22 cellular contexts compared by ENCODE assay signal in genomic region chr12:111224196-111225066, GRCh38.
A peak's percentile ranks its signal among the peaks of the same experiment; 100 is the strongest.
DNase-seq lines count a peak whose midpoint lies in the region; ATAC-seq and TF ChIP-seq lines count a peak whose summit lies in the region.
"Had no signal": no experiment of that assay in that cellular context is flagged by ENCODE, and none has a peak within 500 bp of the region (broad histone marks: within the 10 kb centered on the region; RNA-seq: fewer than 3 reads in every experiment).

No MANE protein-coding gene starts in this region.

- H3K4me1 ChIP-seq in right atrium auricular region (no peaks in the 10 kb centered on the region), tibial nerve (no peaks in the 10 kb centered on the region)
- H3K4me1 ChIP-seq: parathyroid adenoma, Peyer's patch, right lobe of liver had no signal

- 29 to 30% methylated on average over 14 of the region's 14 CpGs for WGBS in tibial nerve, 2 donors

- H3K9me3 Mint-ChIP-seq in activated CD4-positive, alpha-beta T cell treated with anti-CD3 and anti-CD28 coated beads, Interleukin-2, amount 10 ng/mL, durations not matched to agents 7 days and 5 days = no peaks in the 10 kb centered on the region
- no peaks in the 10 kb centered on the region for H3K9me3 Mint-ChIP-seq in activated CD4-positive, alpha-beta T cell treated with anti-CD3 and anti-CD28 coated beads, Interleukin-2, amount 10 ng/mL, durations not matched to agents 24 days and 14 days
- no peaks in the 10 kb centered on the region for H3K9me3 Mint-ChIP-seq in central memory CD8-positive, alpha-beta T cell
- H3K9me3 Mint-ChIP-seq in HFFc6 = no peaks in the 10 kb centered on the region
- H3K9me3 Mint-ChIP-seq: activated T-helper 1 cell treated with anti-CD3 and anti-CD28 coated beads, Interleukin-12 subunit alpha, Interleukin-12 subunit beta, Interleukin-2, Interleukin-4 antibody, amounts not matched to agents 30 ng/mL and 10 ng/mL and 1 ng/mL, durations not matched to agents 14 hours and 24 hours and 36 hours; nephron had no signal

- POLR2A ChIA-PET in activated CD4-positive, alpha-beta T cell treated with anti-CD3 and anti-CD28 coated beads, Interleukin-2, amount 10 ng/mL, durations not matched to agents 7 days and 5 days (lab: Charles Lee) = no interaction called here

- ATAC-seq in central memory CD8-positive, alpha-beta T cell (replicated peaks; ENCODE audit: extremely low read depth, poor library complexity, severe bottlenecking) = no peak
- ATAC-seq: activated CD8-positive, alpha-beta memory T cell treated with anti-CD3 and anti-CD28 coated beads, Interleukin-2, amount 10 ng/mL, durations not matched to agents 7 days and 5 days; left colon had no signal

- H3K27ac ChIP-seq in right atrium auricular region = no peak overlapping the region
- H3K27ac ChIP-seq in tibial nerve = no peak overlapping the region
- H3K27ac ChIP-seq: C4-2B, parathyroid adenoma, Peyer's patch, right lobe of liver had no signal

- TF ChIP-seq CTCF in right atrium auricular region (IDR thresholded peaks at IDR 0.05) = no peak
- no peak for TF ChIP-seq CTCF in HFFc6 (IDR thresholded peaks at IDR 0.05)
- TF ChIP-seq CTCF in tibial nerve (IDR thresholded peaks at IDR 0.05) = no peak

- H3K36me3 ChIP-seq in right atrium auricular region = no peaks in the 10 kb centered on the region
- H3K36me3 ChIP-seq in tibial nerve = no peaks in the 10 kb centered on the region
- H3K36me3 ChIP-seq: Peyer's patch had no signal

- TF ChIP-seq EP300 in tibial nerve (IDR thresholded peaks at IDR 0.05) = no peak

- H3K9me3 ChIP-seq in right atrium auricular region = no peaks in the 10 kb centered on the region
- H3K9me3 ChIP-seq in tibial nerve = no peaks in the 10 kb centered on the region
- H3K9me3 ChIP-seq: Peyer's patch, right lobe of liver had no signal

- H3K4me3 Mint-ChIP-seq in activated CD4-positive, alpha-beta T cell treated with anti-CD3 and anti-CD28 coated beads, Interleukin-2, amount 10 ng/mL, durations not matched to agents 7 days and 5 days = no peak overlapping the region
- H3K4me3 Mint-ChIP-seq in activated CD4-positive, alpha-beta T cell treated with anti-CD3 and anti-CD28 coated beads, Interleukin-2, amount 10 ng/mL, durations not matched to agents 24 days and 14 days = no peak overlapping the region
- H3K4me3 Mint-ChIP-seq in central memory CD8-positive, alpha-beta T cell = no peak overlapping the region
- H3K4me3 Mint-ChIP-seq in HFFc6 = no peak overlapping the region
- H3K4me3 Mint-ChIP-seq: activated CD8-positive, alpha-beta memory T cell treated with anti-CD3 and anti-CD28 coated beads, Interleukin-2, amount 10 ng/mL, durations not matched to agents 7 days and 5 days; activated naive CD8-positive, alpha-beta T cell; activated T-helper 1 cell treated with anti-CD3 and anti-CD28 coated beads, Interleukin-12 subunit alpha, Interleukin-12 subunit beta, Interleukin-2, Interleukin-4 antibody, amounts not matched to agents 30 ng/mL and 10 ng/mL and 1 ng/mL, durations not matched to agents 14 hours and 24 hours and 36 hours; nephron had no signal

- peaks cover 9% of the 10 kb centered on the region for H3K4me1 Mint-ChIP-seq in activated CD4-positive, alpha-beta T cell treated with anti-CD3 and anti-CD28 coated beads, Interleukin-2, amount 10 ng/mL, durations not matched to agents 7 days and 5 days
- peaks cover 4% of the 10 kb centered on the region for H3K4me1 Mint-ChIP-seq in activated CD4-positive, alpha-beta T cell treated with anti-CD3 and anti-CD28 coated beads, Interleukin-2, amount 10 ng/mL, durations not matched to agents 24 days and 14 days
- H3K4me1 Mint-ChIP-seq in central memory CD8-positive, alpha-beta T cell = no peaks in the 10 kb centered on the region
- no peaks in the 10 kb centered on the region for H3K4me1 Mint-ChIP-seq in HFFc6 (ENCODE audit: low read depth)
- H3K4me1 Mint-ChIP-seq: nephron had no signal

- peak overlapping the region; percentile 62 for H3K27ac Mint-ChIP-seq in activated CD4-positive, alpha-beta T cell treated with anti-CD3 and anti-CD28 coated beads, Interleukin-2, amount 10 ng/mL, durations not matched to agents 7 days and 5 days
- H3K27ac Mint-ChIP-seq in activated CD4-positive, alpha-beta T cell treated with anti-CD3 and anti-CD28 coated beads, Interleukin-2, amount 10 ng/mL, durations not matched to agents 24 days and 14 days = no peak overlapping the region
- H3K27ac Mint-ChIP-seq in central memory CD8-positive, alpha-beta T cell (ENCODE audit: low read depth) = peak overlapping the region; percentile 59
- no peak overlapping the region for H3K27ac Mint-ChIP-seq in HFFc6
- H3K27ac Mint-ChIP-seq: activated CD8-positive, alpha-beta memory T cell treated with anti-CD3 and anti-CD28 coated beads, Interleukin-2, amount 10 ng/mL, durations not matched to agents 7 days and 5 days; activated naive CD8-positive, alpha-beta T cell; activated T-helper 1 cell treated with anti-CD3 and anti-CD28 coated beads, Interleukin-12 subunit alpha, Interleukin-12 subunit beta, Interleukin-2, Interleukin-4 antibody, amounts not matched to agents 30 ng/mL and 10 ng/mL and 1 ng/mL, durations not matched to agents 14 hours and 24 hours and 36 hours; nephron had no signal

- no peaks in the 10 kb centered on the region for H3K27me3 ChIP-seq in right atrium auricular region
- H3K27me3 ChIP-seq in tibial nerve = no peaks in the 10 kb centered on the region
- H3K27me3 ChIP-seq: Peyer's patch, right lobe of liver had no signal

- no peaks in the 10 kb centered on the region for H3K36me3 Mint-ChIP-seq in activated CD4-positive, alpha-beta T cell treated with anti-CD3 and anti-CD28 coated beads, Interleukin-2, amount 10 ng/mL, durations not matched to agents 7 days and 5 days (ENCODE audit: low read depth)
- H3K36me3 Mint-ChIP-seq in activated CD4-positive, alpha-beta T cell treated with anti-CD3 and anti-CD28 coated beads, Interleukin-2, amount 10 ng/mL, durations not matched to agents 24 days and 14 days (ENCODE audit: low read depth) = no peaks in the 10 kb centered on the region
- peaks cover 2% of the 10 kb centered on the region for H3K36me3 Mint-ChIP-seq in central memory CD8-positive, alpha-beta T cell (ENCODE audit: insufficient read depth)
- no peaks in the 10 kb centered on the region for H3K36me3 Mint-ChIP-seq in HFFc6 (ENCODE audit: low read depth)
- H3K36me3 Mint-ChIP-seq: activated CD8-positive, alpha-beta memory T cell treated with anti-CD3 and anti-CD28 coated beads, Interleukin-2, amount 10 ng/mL, durations not matched to agents 7 days and 5 days; activated naive CD8-positive, alpha-beta T cell had no signal

- no peak for TF ChIP-seq POLR2A in tibial nerve (IDR thresholded peaks at IDR 0.05)

- no peak overlapping the region for H3K4me3 ChIP-seq in right atrium auricular region
- H3K4me3 ChIP-seq in tibial nerve = no peak overlapping the region
- H3K4me3 ChIP-seq: Peyer's patch, right lobe of liver had no signal

- intact Hi-C loops in activated CD4-positive, alpha-beta T cell treated with anti-CD3 and anti-CD28 coated beads, Interleukin-2, amount 10 ng/mL, durations not matched to agents 24 days and 14 days (cut with micrococcal nuclease) = no loop called here

- no peak for DNase-seq in activated CD4-positive, alpha-beta T cell treated with anti-CD3 and anti-CD28 coated beads, Interleukin-2, amount 10 ng/mL, durations not matched to agents 7 days and 5 days
- DNase-seq in activated CD4-positive, alpha-beta T cell treated with anti-CD3 and anti-CD28 coated beads, Interleukin-2, amount 10 ng/mL, durations not matched to agents 24 days and 14 days = no peak
- DNase-seq in NCI-H2171 (lab: John Stamatoyannopoulos, UW) = peak; percentile 75
- DNase-seq in central memory CD8-positive, alpha-beta T cell (ENCODE audit: low spot score in 2 of 2) = no peak
- no peak for DNase-seq in right atrium auricular region (ENCODE audit: low spot score)
- DNase-seq in HFFc6 = no peak
- DNase-seq in tibial nerve (ENCODE audit: low spot score in 2 of 2) = no peak
- no peak for DNase-seq in SW480 (ENCODE audit: low spot score)
- DNase-seq: activated CD4-positive, alpha-beta T cell treated with anti-CD3 and anti-CD28 coated beads for 1 hour; activated CD8-positive, alpha-beta memory T cell treated with anti-CD3 and anti-CD28 coated beads, Interleukin-2, amount 10 ng/mL, durations not matched to agents 7 days and 5 days; GDM1; head of caudate nucleus; left colon; NCI-H774; Peyer's patch; right lobe of liver; stimulated activated CD4-positive, alpha-beta T cell treated with anti-CD3 and anti-CD28 coated beads, Interleukin-15, amount 100 ng/mL, for 24 hours had no signal

- CTCF ChIA-PET in activated CD4-positive, alpha-beta T cell treated with anti-CD3 and anti-CD28 coated beads, Interleukin-2, amount 10 ng/mL, durations not matched to agents 7 days and 5 days (lab: Charles Lee) = interaction anchor here (1.4 kb wide), 1 partner anchor 57 kb away, joined by 4 read pairs; no protein-coding TSS in a partner anchor

- H3K27me3 Mint-ChIP-seq in activated CD4-positive, alpha-beta T cell treated with anti-CD3 and anti-CD28 coated beads, Interleukin-2, amount 10 ng/mL, durations not matched to agents 7 days and 5 days = no peaks in the 10 kb centered on the region
- no peaks in the 10 kb centered on the region for H3K27me3 Mint-ChIP-seq in activated CD4-positive, alpha-beta T cell treated with anti-CD3 and anti-CD28 coated beads, Interleukin-2, amount 10 ng/mL, durations not matched to agents 24 days and 14 days
- H3K27me3 Mint-ChIP-seq in central memory CD8-positive, alpha-beta T cell = peaks cover 34% of the 10 kb centered on the region
- peaks cover 14% of the 10 kb centered on the region for H3K27me3 Mint-ChIP-seq in HFFc6 (ENCODE audit: insufficient read depth)
- H3K27me3 Mint-ChIP-seq: activated CD8-positive, alpha-beta memory T cell treated with anti-CD3 and anti-CD28 coated beads, Interleukin-2, amount 10 ng/mL, durations not matched to agents 7 days and 5 days; activated naive CD8-positive, alpha-beta T cell had no signal

Comparison
In these comparisons a context has a peak if more than half of its experiments do, and no peak if none do; other contexts are left out.
1. H3K27ac Mint-ChIP-seq: peak in activated CD4-positive, alpha-beta T cell treated with anti-CD3 and anti-CD28 coated beads, Interleukin-2, amount 10 ng/mL, durations not matched to agents 7 days and 5 days (single experiment) and central memory CD8-positive, alpha-beta T cell (single experiment); none in activated CD4-positive, alpha-beta T cell treated with anti-CD3 and anti-CD28 coated beads, Interleukin-2, amount 10 ng/mL, durations not matched to agents 24 days and 14 days (single experiment) and HFFc6 (single experiment).